ENCODE assay signal across 8 cellular contexts in the genomic region with DNA sequence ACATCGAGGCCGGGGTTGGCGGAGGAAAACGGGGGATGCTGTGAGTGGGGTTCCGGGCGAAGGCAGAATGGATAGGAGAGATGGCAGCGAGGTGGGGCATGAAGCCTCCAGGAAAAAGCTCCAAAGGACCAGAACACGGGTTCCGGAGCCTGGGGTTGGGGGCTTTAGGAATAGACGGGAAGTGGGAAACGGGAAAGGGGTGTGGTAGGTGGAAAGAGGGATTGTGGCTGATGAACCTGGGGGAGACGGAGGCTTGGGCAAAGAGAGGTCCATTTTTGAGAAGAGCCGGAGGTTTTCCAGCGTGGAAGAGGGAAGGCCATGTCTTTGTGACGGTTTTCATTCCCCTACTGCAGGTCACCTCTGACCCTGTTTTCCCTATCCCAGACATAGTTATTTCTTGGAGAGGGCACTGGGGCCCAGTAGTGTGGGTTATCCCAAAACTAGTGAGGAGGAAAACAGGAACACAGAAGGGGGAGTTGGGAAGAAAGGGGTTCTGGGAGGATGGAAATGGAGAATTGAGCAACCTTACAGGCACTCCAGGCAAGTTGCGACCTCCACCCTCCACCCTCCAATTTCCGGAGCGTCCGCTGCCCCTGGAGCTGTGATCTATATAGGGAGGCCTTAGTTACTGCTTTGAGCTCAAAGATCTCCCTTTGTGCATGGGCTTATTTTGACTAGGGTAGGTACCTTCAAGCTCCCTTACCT. TPM values are rescaled to one million over a fixed set of nuclear protein-coding genes. Genes with fewer than 3 reads are reported as not detected.
DNase-seq lines count a peak whose midpoint lies in the region; ATAC-seq and TF ChIP-seq lines count a peak whose summit lies in the region.

No MANE protein-coding gene starts in this region.

- peak overlapping the region; percentile 95 for H3K4me3 ChIP-seq in mesendoderm (ENCODE audit: low read length)
- H3K4me3 ChIP-seq in aorta (ENCODE audit: low read length in 2 of 2): peak overlapping the region; percentile 97 to 99

- peak overlapping the region; percentile 99 for H2BK120ac ChIP-seq in mesendoderm (ENCODE audit: low read depth, low read length)

- H3K56ac ChIP-seq in mesendoderm (ENCODE audit: low read length): peak overlapping the region; percentile 98

- H4K5ac ChIP-seq in mesendoderm (ENCODE audit: low read length): no peak overlapping the region

- no peaks in the 10 kb centered on the region for H3K9me3 ChIP-seq in aorta (ENCODE audit: control insufficient read depth, low read length)

- peak overlapping the region; percentile 69 for H3K27ac Mint-ChIP-seq in stimulated activated naive CD8-positive, alpha-beta T cell treated with anti-CD3 and anti-CD28 coated beads, Interleukin-15, Interleukin-2, amounts not matched to agents 100 ng/mL and 50 ng/mL, for 24 hours
- H3K27ac Mint-ChIP-seq in MCF 10A (ENCODE audit: low read depth, unreplicated experiment): peak overlapping the region; percentile 86

- BruUV-seq in MCF 10A (replicated peaks; lab: Mats Ljungman, UMichigan): no TSS peak

- H3K36me3 Mint-ChIP-seq in stimulated activated naive CD8-positive, alpha-beta T cell treated with anti-CD3 and anti-CD28 coated beads, Interleukin-15, Interleukin-2, amounts not matched to agents 100 ng/mL and 50 ng/mL, for 24 hours (ENCODE audit: low read depth): peaks cover 4% of the 10 kb centered on the region
- H3K36me3 Mint-ChIP-seq in MCF 10A (ENCODE audit: insufficient read depth, unreplicated experiment): peaks cover 30% of the 10 kb centered on the region

- peak overlapping the region; percentile 61 for H2AK5ac ChIP-seq in mesendoderm (ENCODE audit: low read length)

- peak overlapping the region; percentile 100 for H3K4ac ChIP-seq in mesendoderm (ENCODE audit: low read depth, low read length)

- H2BK5ac ChIP-seq in mesendoderm (ENCODE audit: low read length): peak overlapping the region; percentile 54

- no CpG with 5 or more reads among the region's 19 CpGs for WGBS in mesendoderm (ENCODE audit: extremely low coverage, insufficient coverage, low lambda C conversion rate)
- 2% methylated on average over 19 of the region's 19 CpGs for WGBS in aorta, 2 donors

- H3K27me3 ChIP-seq in mesendoderm (ENCODE audit: insufficient read depth, low read length, poor library complexity) (no peaks in the 10 kb centered on the region), aorta (ENCODE audit: control insufficient read depth in 1 of 2, insufficient read depth in 2 of 2, low read length in 1 of 2) (no peaks in the 10 kb centered on the region)

- DNase-seq in stimulated activated naive CD8-positive, alpha-beta T cell treated with anti-CD3 and anti-CD28 coated beads, Interleukin-15, Interleukin-2, amounts not matched to agents 100 U/mL and 50 U/mL, for 24 hours: no peak
- DNase-seq in MCF 10A (ENCODE audit: unreplicated experiment) (no peak), mesendoderm (peak; percentile 23), aorta (peak in 1 of 2 donors; percentile 35), NCI-H187 treated with DMSO at 0.1 percent for 48 hours (lab: John Stamatoyannopoulos, UW) (no peak), NCI-H1048 (lab: John Stamatoyannopoulos, UW) (no peak)

- peaks cover 3% of the 10 kb centered on the region for H3K36me3 ChIP-seq in mesendoderm (ENCODE audit: control insufficient read depth, insufficient read depth, low read length)
- H3K36me3 ChIP-seq in aorta (ENCODE audit: control insufficient read depth in 1 of 2, insufficient read depth in 2 of 2, low read length in 1 of 2): peaks cover 0 to 1% of the 10 kb centered on the region in 2 donors

- no peaks in the 10 kb centered on the region for H3K27me3 Mint-ChIP-seq in stimulated activated naive CD8-positive, alpha-beta T cell treated with anti-CD3 and anti-CD28 coated beads, Interleukin-15, Interleukin-2, amounts not matched to agents 100 ng/mL and 50 ng/mL, for 24 hours
- no peaks in the 10 kb centered on the region for H3K27me3 Mint-ChIP-seq in MCF 10A (ENCODE audit: insufficient read depth, unreplicated experiment)

- no peak overlapping the region for H2BK15ac ChIP-seq in mesendoderm (replicated peaks; ENCODE audit: low read depth)

- peaks cover 79% of the 10 kb centered on the region for H3K4me1 Mint-ChIP-seq in stimulated activated naive CD8-positive, alpha-beta T cell treated with anti-CD3 and anti-CD28 coated beads, Interleukin-15, Interleukin-2, amounts not matched to agents 100 ng/mL and 50 ng/mL, for 24 hours (ENCODE audit: low read depth)
- peaks cover 70% of the 10 kb centered on the region for H3K4me1 Mint-ChIP-seq in MCF 10A (ENCODE audit: insufficient read depth, unreplicated experiment)

- intact Hi-C loops in MCF 10A (cut with micrococcal nuclease) (no loop called here), aorta (cut with DNase I) (loop anchor here in 1 of 2 donors (5.0 kb wide), 1 partner anchor 62 kb away; the partner anchor contains the start of gene TPI1)

- H3K23ac ChIP-seq in mesendoderm (ENCODE audit: low read length): peak overlapping the region; percentile 68

- POLR2A ChIA-PET in MCF 10A (lab: Yijun Ruan, JAX): interaction anchor here (0.7 to 7.8 kb wide), 12 partner anchors 9 to 180 kb away, joined by 3 to 167 read pairs (median 5); partner anchors contain the start of genes C12orf57, C1RL, LPCAT3 and LRRC23

- H3K9me3 Mint-ChIP-seq in stimulated activated naive CD8-positive, alpha-beta T cell treated with anti-CD3 and anti-CD28 coated beads, Interleukin-15, Interleukin-2, amounts not matched to agents 100 ng/mL and 50 ng/mL, for 24 hours: no peaks in the 10 kb centered on the region
- no peaks in the 10 kb centered on the region for H3K9me3 Mint-ChIP-seq in MCF 10A (ENCODE audit: unreplicated experiment)

- no peak for ATAC-seq in stimulated activated naive CD8-positive, alpha-beta T cell treated with anti-CD3 and anti-CD28 coated beads, Interleukin-15, Interleukin-2, amounts not matched to agents 100 U/mL and 50 U/mL, for 24 hours
- no peak for ATAC-seq in aorta (ENCODE audit: low FRiP score)
- ATAC-seq in HG03457 (IDR thresholded peaks at IDR 0.05; ENCODE audit: unreplicated experiment): no peak

- TF ChIP-seq CTCF in MCF 10A (IDR thresholded peaks at IDR 0.05; ENCODE audit: unreplicated experiment): no peak

- H3K4me1 ChIP-seq in mesendoderm (ENCODE audit: control insufficient read depth, low read depth, low read length): peaks cover 19% of the 10 kb centered on the region
- H3K4me1 ChIP-seq in aorta (ENCODE audit: control insufficient read depth in 1 of 2, insufficient read depth in 2 of 2, low read length in 2 of 2): no peaks in the 10 kb centered on the region

- H3K27ac ChIP-seq in mesendoderm (ENCODE audit: low read depth, low read length) (peak overlapping the region; percentile 53), aorta (ENCODE audit: low read depth in 1 of 2, low read length in 2 of 2) (peak overlapping the region; percentile 49 to 96)

- H3K9ac ChIP-seq in mesendoderm (ENCODE audit: low read length): peak overlapping the region; percentile 96

- peak overlapping the region; percentile 80 for H3K4me3 Mint-ChIP-seq in stimulated activated naive CD8-positive, alpha-beta T cell treated with anti-CD3 and anti-CD28 coated beads, Interleukin-15, Interleukin-2, amounts not matched to agents 100 ng/mL and 50 ng/mL, for 24 hours
- H3K4me3 Mint-ChIP-seq in MCF 10A (ENCODE audit: unreplicated experiment): peak overlapping the region; percentile 91

- H3K79me2 ChIP-seq in mesendoderm (ENCODE audit: control insufficient read depth, insufficient read depth, low read length): peaks cover 41% of the 10 kb centered on the region

- no peak overlapping the region for H4K8ac ChIP-seq in mesendoderm (ENCODE audit: low read depth, low read length)

- peak overlapping the region; percentile 99 for H3K18ac ChIP-seq in mesendoderm (ENCODE audit: low read length)

- peaks cover 15% of the 10 kb centered on the region for H3K79me1 ChIP-seq in mesendoderm (ENCODE audit: low read length)

- peak overlapping the region; percentile 98 for H3K4me2 ChIP-seq in mesendoderm (ENCODE audit: low read length)

- CTCF ChIA-PET in MCF 10A (lab: Yijun Ruan, JAX): interaction anchor here (0.6 to 1.5 kb wide), 7 partner anchors 9 to 733 kb away, joined by 3 to 11 read pairs (median 3); partner anchors contain the start of genes C12orf57 and RNU7-1

RNA-seq across cellular contexts. Expression of gene ATN1, which starts 1.1 kb away (rescaled TPM):
- total RNA-seq in MCF 10A (2022) (83.7 and 84.7 TPM in 2 replicates), aorta (100 to 1,000 TPM; 138 to 146 TPM)
- polyA plus RNA-seq in mesendoderm (2013, experiment 1 of 2): 69.5 TPM
- polyA plus RNA-seq in mesendoderm (2013, experiment 2 of 2): 69.1 TPM
- 100 to 1,000 TPM in 1 of 2 donors, 10 to 100 TPM in 1; 22.7 to 149 TPM for polyA plus RNA-seq in aorta

RNA-seq across cellular contexts. Expression of gene ENO2, which starts 14.5 kb away (rescaled TPM):
- total RNA-seq in MCF 10A (2022) (0.30 and 2.1 TPM in 2 replicates), aorta (10 to 100 TPM; 59.0 to 79.5 TPM)
- 12.1 TPM for polyA plus RNA-seq in mesendoderm (2013, experiment 1 of 2)
- 12.4 TPM for polyA plus RNA-seq in mesendoderm (2013, experiment 2 of 2)
- polyA plus RNA-seq in aorta: 100 to 1,000 TPM in 1 of 2 donors, 10 to 100 TPM in 1; 14.7 to 116 TPM

RNA-seq across cellular contexts. Expression of gene RNU7-1, which starts 14.8 kb away (rescaled TPM):
- total RNA-seq in MCF 10A (2022) (not detected in 2 replicates), aorta (not detected)
- not detected for polyA plus RNA-seq in mesendoderm (2013, experiment 1 of 2)
- polyA plus RNA-seq in mesendoderm (2013, experiment 2 of 2): not detected
- polyA plus RNA-seq in aorta: not detected

RNA-seq across cellular contexts. Expression of gene C12orf57, which starts 15.0 kb away (rescaled TPM):
- total RNA-seq in MCF 10A (2022) (176 and 196 TPM in 2 replicates), aorta (100 to 1,000 TPM; 197 to 233 TPM)
- polyA plus RNA-seq in mesendoderm (2013, experiment 1 of 2): 146 TPM
- polyA plus RNA-seq in mesendoderm (2013, experiment 2 of 2): 141 TPM
- 1,000 to 10,000 TPM in 1 of 2 donors, 100 to 1,000 TPM in 1; 849 to 1,017 TPM for polyA plus RNA-seq in aorta

RNA-seq across cellular contexts. Expression of gene PTPN6, which starts 22.3 kb away (rescaled TPM):
- total RNA-seq in MCF 10A (2022) (10.3 and 13.2 TPM in 2 replicates), aorta (10 to 100 TPM; 29.8 to 42.3 TPM)
- polyA plus RNA-seq in mesendoderm (2013, experiment 1 of 2): 13.2 TPM
- polyA plus RNA-seq in mesendoderm (2013, experiment 2 of 2): 14.1 TPM
- polyA plus RNA-seq in aorta: 10 to 100 TPM; 10.1 to 25.7 TPM

Comparison
In these comparisons a context has a peak if more than half of its experiments do, and no peak if none do; other contexts are left out.
1. RNA of gene ENO2, which starts 14.5 kb away (total RNA-seq): 59.0 to 79.5 TPM in aorta; 0.30 to 2.1 TPM in MCF 10A; every median in the first group is over 10 times any median in the second.